ENCODE assay signal across 30 cellular contexts in the genomic region with DNA sequence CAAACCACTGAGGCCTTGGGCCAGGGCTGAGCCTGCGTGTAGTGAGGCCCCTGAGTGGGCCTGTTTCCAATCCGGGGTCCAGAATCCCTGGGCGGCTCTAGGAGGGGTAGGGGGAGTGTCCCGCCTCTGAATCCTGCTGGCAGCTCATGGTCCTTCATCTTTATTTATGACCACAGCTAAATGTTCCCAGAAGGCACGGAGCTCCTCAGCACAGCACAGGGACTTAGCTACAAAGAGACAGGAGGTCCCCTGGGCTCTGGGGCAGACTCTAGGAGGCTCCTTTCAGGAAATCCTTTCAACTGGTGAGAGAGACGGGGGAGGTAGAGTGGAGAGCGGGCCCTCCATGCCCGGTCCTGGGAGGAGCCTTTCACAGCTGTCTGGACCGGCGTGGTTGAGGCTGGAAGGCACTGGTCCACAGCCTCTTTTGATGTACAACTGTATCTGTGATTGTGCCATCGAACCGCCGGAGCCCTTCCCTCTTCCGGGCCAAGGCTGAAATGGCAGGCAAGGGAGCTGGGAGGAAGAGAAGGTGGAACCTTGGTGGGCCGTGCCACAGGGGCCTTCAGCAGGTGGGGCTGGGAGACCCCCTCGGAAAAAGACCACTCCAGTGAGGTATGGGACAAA. TPM values are rescaled to one million over a fixed set of nuclear protein-coding genes. Genes with fewer than 3 reads are reported as not detected.
DNase-seq lines count a peak whose midpoint lies in the region; ATAC-seq and TF ChIP-seq lines count a peak whose summit lies in the region.
"Had no signal": no experiment of that assay in that cellular context is flagged by ENCODE, and none has a peak within 500 bp of the region (broad histone marks: within the 10 kb centered on the region; RNA-seq: fewer than 3 reads in every experiment).

No MANE protein-coding gene starts in this region.

- TF ChIP-seq EP300 in esophagus muscularis mucosa (IDR thresholded peaks at IDR 0.05) = no peak

- intact Hi-C loops in esophagus muscularis mucosa (cut with DNase I) = no loop called here

- no peaks in the 10 kb centered on the region for H3K27me3 ChIP-seq in esophagus muscularis mucosa
- no peaks in the 10 kb centered on the region for H3K27me3 ChIP-seq in thoracic aorta (replicated peaks; ENCODE audit: insufficient read depth)
- H3K27me3 ChIP-seq: ascending aorta, colonic mucosa, heart left ventricle, spleen had no signal

- POLR2A ChIA-PET in HEK293 (lab: Yijun Ruan, JAX) = interaction anchor here (0.6 kb wide), 1 partner anchor 155 kb away, joined by 4 read pairs; no protein-coding TSS in a partner anchor

- H3K4me1 ChIP-seq in HEK293 (ENCODE audit: control insufficient read depth, insufficient read depth, low read length) = peaks cover 5% of the 10 kb centered on the region
- peaks cover 42 to 100% (median 88%) of the 10 kb centered on the region in 4 donors for H3K4me1 ChIP-seq in esophagus muscularis mucosa
- peaks cover 18 to 79% of the 10 kb centered on the region in 2 donors for H3K4me1 ChIP-seq in thoracic aorta (ENCODE audit: control insufficient read depth in 1 of 2, low read depth in 2 of 2)
- H3K4me1 ChIP-seq: colonic mucosa had no signal

- CTCF ChIA-PET in HEK293 (lab: Yijun Ruan, JAX) = interaction anchor here (0.8 to 2.9 kb wide), 5 partner anchors 9 to 65 kb away, joined by 3 to 13 read pairs (median 5); no protein-coding TSS in a partner anchor

- no peak overlapping the region for H3K4me3 ChIP-seq in HEK293 (ENCODE audit: low read depth, low read length)
- H3K4me3 ChIP-seq in esophagus muscularis mucosa = no peak overlapping the region
- no peak overlapping the region for H3K4me3 ChIP-seq in thoracic aorta
- H3K4me3 ChIP-seq: ascending aorta, colonic mucosa, heart left ventricle, SK-N-MC, spleen had no signal

- TF ChIP-seq CTCF in HEK293 (tag by site-specific recombination; IDR thresholded peaks at IDR 0.05) = no peak
- no peak for TF ChIP-seq CTCF in esophagus muscularis mucosa (IDR thresholded peaks at IDR 0.05)
- TF ChIP-seq CTCF in nephron progenitor cell (IDR thresholded peaks at IDR 0.05) = no peak
- TF ChIP-seq CTCF in thoracic aorta (IDR thresholded peaks at IDR 0.05) = no peak

- H3K27ac Mint-ChIP-seq in nephron progenitor cell = peak overlapping the region; percentile 89
- H3K27ac Mint-ChIP-seq: activated T-cell treated with anti-CD3 and anti-CD28 coated beads, Interleukin-2, amount 50 U/mL, for 72 hours; stimulated activated naive CD8-positive, alpha-beta T cell treated with anti-CD3 and anti-CD28 coated beads, Interleukin-15, Interleukin-2, amounts not matched to agents 100 ng/mL and 50 ng/mL, for 24 hours had no signal

- H3K4me3 Mint-ChIP-seq in nephron progenitor cell = peak overlapping the region; percentile 67
- H3K4me3 Mint-ChIP-seq: activated T-cell treated with anti-CD3 and anti-CD28 coated beads, Interleukin-2, amount 50 U/mL, for 72 hours; stimulated activated naive CD8-positive, alpha-beta T cell treated with anti-CD3 and anti-CD28 coated beads, Interleukin-15, Interleukin-2, amounts not matched to agents 100 ng/mL and 50 ng/mL, for 24 hours had no signal

- H3K27me3 Mint-ChIP-seq in nephron progenitor cell (ENCODE audit: low read depth, poor library complexity) = peaks cover 2% of the 10 kb centered on the region

- ATAC-seq in thoracic aorta (ENCODE audit: insufficient number of reproducible peaks, low FRiP score, low read depth) (no peak), HG02678 (IDR thresholded peaks at IDR 0.05; ENCODE audit: unreplicated experiment) (no peak)
- ATAC-seq: activated CD4-positive, CD25-positive, alpha-beta regulatory T cell treated with anti-CD3 and anti-CD28 coated beads, Interleukin-2, amount 50 U/mL, for 24 hours; activated T-cell treated with anti-CD3 and anti-CD28 coated beads, Interleukin-2, amount 50 U/mL, for 72 hours; right cardiac atrium had no signal

- H3K9me3 Mint-ChIP-seq in nephron progenitor cell = peaks cover 4% of the 10 kb centered on the region
- H3K9me3 Mint-ChIP-seq: activated T-cell treated with anti-CD3 and anti-CD28 coated beads, Interleukin-2, amount 50 U/mL, for 72 hours; stimulated activated naive CD8-positive, alpha-beta T cell treated with anti-CD3 and anti-CD28 coated beads, Interleukin-15, Interleukin-2, amounts not matched to agents 100 ng/mL and 50 ng/mL, for 24 hours had no signal

- H3K36me3 ChIP-seq in HEK293 (ENCODE audit: control insufficient read depth in 2 of 2, insufficient read depth in 1 of 2, low read length in 2 of 2) (no peaks in the 10 kb centered on the region), esophagus muscularis mucosa (no peaks in the 10 kb centered on the region), thoracic aorta (no peaks in the 10 kb centered on the region)
- H3K36me3 ChIP-seq: ascending aorta, colonic mucosa, heart left ventricle, spleen had no signal

- DNase-seq in esophagus muscularis mucosa (ENCODE audit: extremely low spot score) (no peak), nephron progenitor cell (peak; percentile 58), thoracic aorta (ENCODE audit: low spot score) (no peak), NCI-H1417 treated with DMSO at 0.1 percent for 48 hours (lab: John Stamatoyannopoulos, UW) (no peak), inferior parietal cortex (ENCODE audit: extremely low spot score) (no peak), NCI-H748 treated with DMSO at 0.1 percent for 48 hours (lab: John Stamatoyannopoulos, UW) (no peak)
- DNase-seq: activated CD4-positive, alpha-beta T cell treated with anti-CD3 and anti-CD28 coated beads, Interleukin-2, amount 50 U/mL, for 48 hours; activated T-cell treated with anti-CD3 and anti-CD28 coated beads, Interleukin-2, amount 50 U/mL, for 72 hours; colonic mucosa; DMS153; effector CD8-positive, alpha-beta T cell; heart left ventricle; MM.1S; NCI-H1436; NCI-H2081 treated with DMSO at 0.1 percent for 48 hours; NCI-H774; OCI-M1; spleen; stimulated activated CD4-positive, alpha-beta T cell treated with anti-CD3 and anti-CD28 coated beads, Interleukin-2, amount 100 ng/mL, for 24 hours; trophoblast cell had no signal

- H3K27ac ChIP-seq in HEK293 (ENCODE audit: extremely low read depth, low read depth, low read length) (no peak overlapping the region), esophagus muscularis mucosa (replicated peaks in 1 of 4) (peak overlapping the region; percentile 82 to 89 (median 86)), thoracic aorta (peak overlapping the region; percentile 75 to 80)
- H3K27ac ChIP-seq: colonic mucosa, RWPE1, SK-N-MC had no signal

- WGBS in esophagus muscularis mucosa = 94% methylated on average over 5 of the region's 16 CpGs

- H3K36me3 Mint-ChIP-seq in nephron progenitor cell (ENCODE audit: low read depth) = peaks cover 9% of the 10 kb centered on the region

- peaks cover 94% of the 10 kb centered on the region for H3K4me1 Mint-ChIP-seq in nephron progenitor cell

- no peak for TF ChIP-seq POLR2A in esophagus muscularis mucosa (IDR thresholded peaks at IDR 0.05; ENCODE audit: low read depth)

- H3K9me3 ChIP-seq in HEK293 (ENCODE audit: control insufficient read depth, insufficient read depth, low read depth, low read length) (no peaks in the 10 kb centered on the region), esophagus muscularis mucosa (no peaks in the 10 kb centered on the region), thoracic aorta (no peaks in the 10 kb centered on the region)
- H3K9me3 ChIP-seq: ascending aorta, colonic mucosa, heart left ventricle, spleen had no signal

TF ChIP-seq in HEK293, 187 proteins besides CTCF, POLR2A, EP300 and RAD21:
- TF ChIP-seq, protein P1, sequence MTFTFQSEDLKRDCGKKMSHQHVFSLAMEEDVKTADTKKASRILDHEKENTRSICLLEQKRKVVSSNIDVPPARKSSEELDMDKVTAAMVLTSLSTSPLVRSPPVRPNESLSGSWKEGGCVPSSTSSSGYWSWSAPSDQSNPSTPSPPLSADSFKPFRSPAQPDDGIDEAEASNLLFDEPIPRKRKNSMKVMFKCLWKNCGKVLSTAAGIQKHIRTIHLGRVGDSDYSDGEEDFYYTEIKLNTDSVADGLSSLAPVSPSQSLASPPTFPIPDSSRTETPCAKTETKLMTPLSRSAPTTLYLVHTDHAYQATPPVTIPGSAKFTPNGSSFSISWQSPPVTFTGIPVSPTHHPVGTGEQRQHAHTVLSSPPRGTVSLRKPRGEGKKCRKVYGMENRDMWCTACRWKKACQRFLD (tag by site-specific recombination; IDR thresholded peaks at IDR 0.05) = no peak
- peak; percentile 77 for TF ChIP-seq GLIS1 (tag by site-specific recombination; IDR thresholded peaks at IDR 0.05)
- no peak for TF ChIP-seq ZNF544 (tag by site-specific recombination; IDR thresholded peaks at IDR 0.05)
- no peak for TF ChIP-seq ZNF324 (tag by site-specific recombination; IDR thresholded peaks at IDR 0.05)
- TF ChIP-seq ZNF830 (tag by site-specific recombination; IDR thresholded peaks at IDR 0.05; ENCODE audit: low read depth) = no peak
- no peak for TF ChIP-seq ZNF211 (tag by site-specific recombination; IDR thresholded peaks at IDR 0.05; ENCODE audit: low read depth)
- TF ChIP-seq, protein P2, sequence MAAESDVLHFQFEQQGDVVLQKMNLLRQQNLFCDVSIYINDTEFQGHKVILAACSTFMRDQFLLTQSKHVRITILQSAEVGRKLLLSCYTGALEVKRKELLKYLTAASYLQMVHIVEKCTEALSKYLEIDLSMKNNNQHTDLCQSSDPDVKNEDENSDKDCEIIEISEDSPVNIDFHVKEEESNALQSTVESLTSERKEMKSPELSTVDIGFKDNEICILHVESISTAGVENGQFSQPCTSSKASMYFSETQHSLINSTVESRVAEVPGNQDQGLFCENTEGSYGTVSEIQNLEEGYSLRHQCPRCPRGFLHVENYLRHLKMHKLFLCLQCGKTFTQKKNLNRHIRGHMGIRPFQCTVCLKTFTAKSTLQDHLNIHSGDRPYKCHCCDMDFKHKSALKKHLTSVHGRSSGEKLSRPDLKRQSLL (tag by site-specific recombination; IDR thresholded peaks at IDR 0.05) = peak; percentile 73; the same call in 1 of the 2 replicates

RNA-seq across cellular contexts. Expression of a gene that starts 46.8 kb away (rescaled TPM):
- total RNA-seq in esophagus muscularis mucosa (100 to 1,000 TPM in 1 of 4 donors, 10 to 100 TPM in 3; 33.3 to 109 (median 66.3) TPM), thoracic aorta (10 to 100 TPM in 1 of 2 donors, 1 to 10 TPM in 1; 6.0 to 25.0 TPM)
- total RNA-seq: epithelial cell of proximal tubule, fibroblast of villous mesenchyme had no signal
